In the genomic region with DNA sequence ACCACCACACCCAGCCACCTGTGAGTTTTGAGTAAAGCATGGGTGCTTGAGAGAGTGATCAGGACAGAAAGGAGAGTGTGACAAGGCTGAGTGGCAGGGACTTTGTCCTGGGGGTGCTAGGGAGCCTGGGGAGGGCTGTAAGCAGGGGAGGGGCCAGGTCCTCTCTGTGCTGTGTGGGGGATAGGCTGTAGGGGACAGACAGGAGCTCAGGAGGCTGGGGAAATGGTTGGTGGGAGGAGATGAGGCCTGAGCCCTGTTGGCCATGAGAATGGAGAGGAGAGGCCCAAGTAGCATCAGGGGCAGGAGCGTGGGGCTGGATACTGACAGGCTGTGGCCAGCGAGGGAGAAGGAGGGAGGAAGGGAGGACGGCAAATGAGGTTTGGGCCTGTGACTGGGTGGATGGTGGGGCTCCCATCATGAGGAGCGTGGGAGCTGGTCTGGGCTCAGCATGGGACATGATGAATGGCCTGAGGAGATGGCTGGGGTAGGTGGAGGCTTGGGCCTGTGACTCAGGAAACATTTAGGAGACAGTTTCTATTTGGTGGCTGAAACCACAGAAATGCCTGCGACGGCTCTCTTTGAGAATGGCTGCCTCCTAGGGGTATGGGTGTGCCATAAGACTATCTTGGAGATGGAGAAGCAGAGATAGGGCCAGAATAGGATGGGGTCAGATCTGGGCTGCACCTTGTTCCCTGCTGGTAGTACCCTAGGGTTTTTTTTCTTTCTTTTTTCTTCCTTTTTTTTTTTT, we compare ENCODE assay signal across 8 cellular contexts. TPM values are rescaled to one million over a fixed set of nuclear protein-coding genes. Genes with fewer than 3 reads are reported as not detected.
DNase-seq lines count a peak whose midpoint lies in the region; ATAC-seq and TF ChIP-seq lines count a peak whose summit lies in the region.

No MANE protein-coding gene starts in this region.

- DNase-seq in activated T-cell treated with anti-CD3 and anti-CD28 coated beads, Interleukin-2, amount 50 U/mL, for 24 hours, result no peak
- no peak for DNase-seq in activated T-cell treated with anti-CD3 and anti-CD28 coated beads, Interleukin-2, amount 50 U/mL, for 1 hour
- DNase-seq in NT2/D1 (ENCODE audit: low read depth, low spot score) (no peak), astrocyte of the hippocampus (ENCODE audit: low read depth, low spot score) (peak; percentile 41), psoas muscle (no peak), hippocampal formation (lab: John Stamatoyannopoulos, UW) (no peak)

- peak overlapping the region; percentile 84 for H3K27ac Mint-ChIP-seq in activated T-cell treated with anti-CD3 and anti-CD28 coated beads, Interleukin-2, amount 50 U/mL, for 24 hours

- H3K36me3 ChIP-seq in NT2/D1 (ENCODE audit: insufficient read depth, insufficient read length, low read length) (peaks cover 6% of the 10 kb centered on the region), psoas muscle (ENCODE audit: insufficient read depth in 1 of 2, low read depth in 1 of 2) (no peaks in the 10 kb centered on the region)

- WGBS in psoas muscle, 3 donors, result 80 to 84% (median 83%) methylated on average over 6 of the region's 6 CpGs

- H3K4me1 Mint-ChIP-seq in activated T-cell treated with anti-CD3 and anti-CD28 coated beads, Interleukin-2, amount 50 U/mL, for 24 hours (ENCODE audit: low read depth), result peaks cover 28% of the 10 kb centered on the region

- no peak overlapping the region for H3K27ac ChIP-seq in psoas muscle

- intact Hi-C loops in psoas muscle (cut with DNase I), result no loop called here

- H3K4me3 Mint-ChIP-seq in activated T-cell treated with anti-CD3 and anti-CD28 coated beads, Interleukin-2, amount 50 U/mL, for 24 hours, result peak overlapping the region; percentile 55

- H3K36me3 Mint-ChIP-seq in activated T-cell treated with anti-CD3 and anti-CD28 coated beads, Interleukin-2, amount 50 U/mL, for 24 hours (ENCODE audit: low read depth), result no peaks in the 10 kb centered on the region

- no peak for TF ChIP-seq CTCF in psoas muscle (IDR thresholded peaks at IDR 0.05)

- H3K27me3 Mint-ChIP-seq in activated T-cell treated with anti-CD3 and anti-CD28 coated beads, Interleukin-2, amount 50 U/mL, for 24 hours, result peaks cover 19% of the 10 kb centered on the region

- H3K9me3 ChIP-seq in NT2/D1 (ENCODE audit: insufficient read depth, low read length) (no peaks in the 10 kb centered on the region), psoas muscle (no peaks in the 10 kb centered on the region)

- ATAC-seq in psoas muscle (no peak), GM19035 (IDR thresholded peaks at IDR 0.05; ENCODE audit: unreplicated experiment) (no peak), HG03175 (IDR thresholded peaks at IDR 0.05; ENCODE audit: unreplicated experiment) (no peak)

- H3K9ac ChIP-seq in NT2/D1 (ENCODE audit: insufficient read length, low read depth), result peak overlapping the region; percentile 70

- peaks cover 12% of the 10 kb centered on the region for H3K4me1 ChIP-seq in NT2/D1 (ENCODE audit: insufficient read depth, insufficient read length)
- H3K4me1 ChIP-seq in psoas muscle, result no peaks in the 10 kb centered on the region

- no peak overlapping the region for H3K4me3 ChIP-seq in NT2/D1 (ENCODE audit: insufficient read length, low read depth)
- H3K4me3 ChIP-seq in psoas muscle, result peak overlapping the region; percentile 9

- H3K27me3 ChIP-seq in NT2/D1 (ENCODE audit: insufficient read depth, insufficient read length) (peaks cover 11% of the 10 kb centered on the region), psoas muscle (ENCODE audit: insufficient read depth in 3 of 3, low read length in 2 of 3) (peaks cover 0 to 13% (median 4%) of the 10 kb centered on the region in 3 donors)

- no peaks in the 10 kb centered on the region for H3K9me3 Mint-ChIP-seq in activated T-cell treated with anti-CD3 and anti-CD28 coated beads, Interleukin-2, amount 50 U/mL, for 24 hours

RNA-seq across cellular contexts. Expression of a gene that starts 25.0 kb away (rescaled TPM):
- under 1 TPM; 0.04 to 0.21 (median 0.06) TPM for total RNA-seq in psoas muscle
- under 1 TPM; 0.03 to 0.07 (median 0.04) TPM for polyA plus RNA-seq in psoas muscle

RNA-seq across cellular contexts. Expression of a gene that starts 27.1 kb away (rescaled TPM):
- total RNA-seq in psoas muscle, result 10 to 100 TPM; 56.5 to 71.0 (median 62.9) TPM
- polyA plus RNA-seq in psoas muscle, result 10 to 100 TPM; 37.0 to 48.7 (median 40.0) TPM

RNA-seq across cellular contexts. Expression of a gene that starts 27.3 kb away (rescaled TPM):
- total RNA-seq in psoas muscle, result 10 to 100 TPM; 24.6 to 46.0 (median 40.3) TPM
- polyA plus RNA-seq in psoas muscle, result 10 to 100 TPM; 24.2 to 53.7 (median 42.0) TPM

RNA-seq across cellular contexts. Expression of a gene that starts 36.9 kb away (rescaled TPM):
- total RNA-seq in psoas muscle, result 1 to 10 TPM in 3 of 4 donors, under 1 TPM in 1; 0.65 to 2.6 (median 1.3) TPM
- polyA plus RNA-seq in psoas muscle, result 1 to 10 TPM in 1 of 3 donors, under 1 TPM in 2; 0.28 to 1.6 (median 0.58) TPM

RNA-seq across cellular contexts. Expression of a gene that starts 50.7 kb away (rescaled TPM):
- total RNA-seq in psoas muscle, result 10 to 100 TPM; 21.8 to 45.2 (median 29.4) TPM
- polyA plus RNA-seq in psoas muscle, result 10 to 100 TPM; 36.6 to 41.0 (median 39.5) TPM
